Comparison of ENCODE assay signal across 1 cellular context in genomic region chr2:196245746-196246145, GRCh38.
TF ChIP-seq lines count a peak whose summit lies in the region.

No MANE protein-coding gene starts in this region.

TF ChIP-seq in HepG2, 621 proteins besides CTCF, POLR2A, EP300 and RAD21:
- TF ChIP-seq MEIS2 (CRISPR knock-in tag; IDR thresholded peaks at IDR 0.05) (no peak), HMG20B (CRISPR knock-in tag; conservative IDR thresholded peaks at IDR 0.05) (no peak), ELK4 (CRISPR knock-in tag; IDR thresholded peaks at IDR 0.05; ENCODE audit: borderline replicate concordance) (no peak)
